In the genomic region with DNA sequence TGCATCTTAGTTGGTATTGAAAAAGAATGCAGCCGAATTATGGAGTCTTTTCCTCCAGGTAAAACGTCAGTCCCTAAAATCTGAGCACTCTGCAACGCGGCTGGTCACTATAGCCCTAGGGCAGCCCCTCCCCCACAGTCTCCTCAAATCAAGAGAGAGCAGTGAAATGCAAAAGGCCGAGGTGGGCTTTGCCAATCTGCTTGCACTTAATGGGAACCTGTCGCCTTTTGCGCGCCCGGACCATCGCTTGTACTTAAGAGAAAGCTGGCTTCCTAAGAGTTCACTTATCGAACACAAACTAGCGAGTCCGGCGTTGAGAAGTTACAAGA, we compare ENCODE assay signal across 8 cellular contexts. TPM values are rescaled to one million over a fixed set of nuclear protein-coding genes. Genes with fewer than 3 reads are reported as not detected.
A peak's percentile ranks its signal among the peaks of the same experiment; 100 is the strongest.
DNase-seq lines count a peak whose midpoint lies in the region; ATAC-seq, FAIRE-seq and TF ChIP-seq lines count a peak whose summit lies in the region.

No MANE protein-coding gene starts in this region.

- H3K79me2 ChIP-seq in PC-9 (ENCODE audit: low read depth) (peaks cover 28% of the 10 kb centered on the region), neural progenitor cell (ENCODE audit: low read depth) (peaks cover 53% of the 10 kb centered on the region)

- no peaks in the 10 kb centered on the region; the same call in none of the 2 replicates for H3F3A ChIP-seq in PC-9 (ENCODE audit: insufficient read depth, low read depth)
- peaks cover 16% of the 10 kb centered on the region for H3F3A ChIP-seq in neural progenitor cell (ENCODE audit: low read depth)

- H3K9ac ChIP-seq in neural progenitor cell = peak overlapping the region; percentile 87

- intact Hi-C loops in PC-9 (cut with micrococcal nuclease; ENCODE audit: unreplicated experiment) = loop anchor here (1.0 to 2.0 kb wide), 3 partner anchors 68 to 387 kb away; a partner anchor contains a TSS

- H3K36me3 Mint-ChIP-seq in endothelial cell (ENCODE audit: low read depth, unreplicated experiment) (peaks cover 4% of the 10 kb centered on the region), neural progenitor cell (peaks cover 26% of the 10 kb centered on the region)

- H3K27me3 ChIP-seq in PC-9 (ENCODE audit: insufficient read depth, low read depth) = no peaks in the 10 kb centered on the region
- H3K27me3 ChIP-seq in neural progenitor cell = no peaks in the 10 kb centered on the region

- TF ChIP-seq CTCF in PC-9 (conservative IDR thresholded peaks at IDR 0.05) (no peak), endothelial cell (IDR thresholded peaks at IDR 0.05; ENCODE audit: unreplicated experiment) (no peak), neural progenitor cell (IDR thresholded peaks at IDR 0.05) (no peak)

- H3K27ac Mint-ChIP-seq in endothelial cell (ENCODE audit: unreplicated experiment) (no peak overlapping the region), neural progenitor cell (no peak overlapping the region)

- H3K4me1 Mint-ChIP-seq in endothelial cell (ENCODE audit: unreplicated experiment) = peaks cover 10% of the 10 kb centered on the region
- peaks cover 27% of the 10 kb centered on the region for H3K4me1 Mint-ChIP-seq in neural progenitor cell

- peaks cover 21% of the 10 kb centered on the region for H3K4me1 ChIP-seq in PC-9 (replicated peaks; ENCODE audit: insufficient read depth)
- H3K4me1 ChIP-seq in neural progenitor cell = peaks cover 26% of the 10 kb centered on the region

- DNase-seq in activated T-cell treated with anti-CD3 and anti-CD28 coated beads for 48 hours (ENCODE audit: low read depth) = peak; percentile 59
- DNase-seq in activated T-cell treated with anti-CD3 and anti-CD28 coated beads, Interleukin-2, amount 50 U/mL, for 1 hour = no peak
- peak; percentile 31 for DNase-seq in HTR-8/SVneo (ENCODE audit: insufficient read length, low spot score)
- peak in 1 of 2 experiments; percentile 44 for DNase-seq in PC-9
- DNase-seq in endothelial cell (ENCODE audit: low spot score) = peak; percentile 66
- DNase-seq in neural progenitor cell (ENCODE audit: low spot score) = peak; percentile 90
- DNase-seq in occipital lobe (lab: John Stamatoyannopoulos, UW) = no peak

- H3K4me2 ChIP-seq in PC-9 = peak overlapping the region; percentile 82
- peak overlapping the region; percentile 90 for H3K4me2 ChIP-seq in neural progenitor cell

- POLR2A ChIA-PET in PC-9 (lab: Charles Lee; ENCODE audit: unreplicated experiment) = no interaction called here

- TSS peak; percentile 63 for BruUV-seq in PC-9 (replicated peaks; lab: Mats Ljungman, UMichigan)

- H4K20me1 ChIP-seq in PC-9 (ENCODE audit: insufficient read depth) (peaks cover 6% of the 10 kb centered on the region; the same call in 1 of the 2 replicates), neural progenitor cell (ENCODE audit: low read depth) (peaks cover 33% of the 10 kb centered on the region)

- no peaks in the 10 kb centered on the region; the same call in 1 of the 2 replicates for H3K9me3 ChIP-seq in PC-9 (ENCODE audit: insufficient read depth, low read depth)
- no peaks in the 10 kb centered on the region for H3K9me3 ChIP-seq in neural progenitor cell (ENCODE audit: low read depth)

- peak overlapping the region; percentile 72 for H3K4me3 ChIP-seq in PC-9
- peak overlapping the region; percentile 84 for H3K4me3 ChIP-seq in neural progenitor cell

- CTCF ChIA-PET in PC-9 (lab: Charles Lee) = interaction anchor here (0.9 to 1.2 kb wide), 2 partner anchors 68 to 116 kb away, joined by 3 to 8 read pairs; no protein-coding TSS in a partner anchor

- H3K9me2 ChIP-seq in PC-9 (ENCODE audit: insufficient read depth) = no peaks in the 10 kb centered on the region

- H3K4me3 Mint-ChIP-seq in endothelial cell (ENCODE audit: unreplicated experiment) (no peak overlapping the region), neural progenitor cell (no peak overlapping the region)

- no peak for FAIRE-seq in HTR-8/SVneo (lab: Jason Lieb, UNC)

- no peaks in the 10 kb centered on the region for H3K9me3 Mint-ChIP-seq in endothelial cell (ENCODE audit: unreplicated experiment)
- no peaks in the 10 kb centered on the region for H3K9me3 Mint-ChIP-seq in neural progenitor cell

- H3K27me3 Mint-ChIP-seq in endothelial cell (ENCODE audit: unreplicated experiment) (peaks cover 2% of the 10 kb centered on the region), neural progenitor cell (ENCODE audit: insufficient read depth, low read depth) (no peaks in the 10 kb centered on the region)

- H2AFZ ChIP-seq in PC-9 (peak overlapping the region; percentile 89), neural progenitor cell (replicated peaks) (peak overlapping the region; percentile 27)

- ATAC-seq in HG02798 (IDR thresholded peaks at IDR 0.05; ENCODE audit: poor library complexity, unreplicated experiment) = no peak

- peaks cover 21% of the 10 kb centered on the region; the same call in 1 of the 2 replicates for H3K36me3 ChIP-seq in PC-9 (ENCODE audit: low read depth)
- H3K36me3 ChIP-seq in neural progenitor cell = peaks cover 28% of the 10 kb centered on the region

- H3K27ac ChIP-seq in PC-9 (peak overlapping the region; percentile 49), neural progenitor cell (peak overlapping the region; percentile 89)

RNA-seq across cellular contexts. Expression of a gene that starts 0.4 kb away (rescaled TPM):
- 90.9 and 111 TPM in 2 replicates for total RNA-seq in PC-9 (2021)
- 50.0 TPM for total RNA-seq in endothelial cell (ENCODE audit: unreplicated experiment)
- 224 and 246 TPM in 2 replicates for total RNA-seq in neural progenitor cell (ENCODE audit: low replicate concordance)
- total RNA-seq in occipital lobe = 15.0 TPM

RNA-seq across cellular contexts. Expression of a gene that starts 39.8 kb away (rescaled TPM):
- total RNA-seq in PC-9 (2021) = not detected in 2 replicates
- total RNA-seq in endothelial cell (ENCODE audit: unreplicated experiment) = not detected
- not detected in 2 replicates for total RNA-seq in neural progenitor cell (ENCODE audit: low replicate concordance)
- total RNA-seq in occipital lobe = not detected

Comparison
In these comparisons a context has a peak if more than half of its experiments do, and no peak if none do; other contexts are left out.
1. DNase-seq: peak in activated T-cell treated with anti-CD3 and anti-CD28 coated beads for 48 hours (single experiment), HTR-8/SVneo (single experiment), endothelial cell (single experiment) and neural progenitor cell (single experiment); none in activated T-cell treated with anti-CD3 and anti-CD28 coated beads, Interleukin-2, amount 50 U/mL, for 1 hour (single experiment) and occipital lobe (single experiment).